Comparison of ENCODE assay signal across 1 cellular context in the genomic region with DNA sequence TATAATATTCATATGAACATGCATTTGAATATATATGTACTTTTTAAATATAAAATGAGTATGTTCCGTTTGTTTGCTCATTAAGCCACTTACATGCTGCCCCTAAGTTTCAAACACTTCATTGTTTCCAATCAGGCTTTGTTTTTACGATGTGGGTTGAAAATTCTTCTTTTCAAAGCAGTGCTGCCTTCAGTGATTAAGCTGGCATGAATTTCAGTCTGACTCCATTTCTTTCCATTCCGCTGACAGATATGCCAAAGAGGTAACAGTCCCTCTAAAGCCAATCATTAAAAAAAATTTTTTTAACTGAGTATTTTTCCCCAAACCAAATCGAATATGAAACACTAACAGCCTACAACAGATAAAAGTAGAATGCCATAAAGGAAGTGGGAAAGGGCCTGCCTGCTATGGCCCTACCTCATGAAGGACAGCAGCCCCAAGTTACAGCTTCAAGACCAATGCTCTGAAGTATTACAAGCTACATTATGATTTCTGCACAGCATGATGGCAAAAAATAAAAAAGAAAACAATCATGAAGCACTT.
TF ChIP-seq lines count a peak whose summit lies in the region.

No MANE protein-coding gene starts in this region.

TF ChIP-seq in GM23338, 12 proteins besides CTCF, POLR2A, EP300 and RAD21:
- TF ChIP-seq ZNF114 (CRISPR knock-in tag; IDR thresholded peaks at IDR 0.05) (no peak), EZH2phosphoT487 (IDR thresholded peaks at IDR 0.05; ENCODE audit: unreplicated experiment) (no peak), JUNB (IDR thresholded peaks at IDR 0.05; ENCODE audit: unreplicated experiment) (no peak), ZNF331 (CRISPR knock-in tag; IDR thresholded peaks at IDR 0.05; ENCODE audit: low read depth) (no peak), EZH2 (IDR thresholded peaks at IDR 0.05; ENCODE audit: low read depth, unreplicated experiment) (no peak), CREB1 (CRISPR knock-in tag; IDR thresholded peaks at IDR 0.05; ENCODE audit: low read depth) (no peak), STAT1 (IDR thresholded peaks at IDR 0.05; ENCODE audit: unreplicated experiment) (no peak), POLR2AphosphoS5 (IDR thresholded peaks at IDR 0.05; ENCODE audit: low read depth) (no peak), NANOG (IDR thresholded peaks at IDR 0.05; ENCODE audit: borderline replicate concordance) (no peak)
- TF ChIP-seq, protein P1, sequence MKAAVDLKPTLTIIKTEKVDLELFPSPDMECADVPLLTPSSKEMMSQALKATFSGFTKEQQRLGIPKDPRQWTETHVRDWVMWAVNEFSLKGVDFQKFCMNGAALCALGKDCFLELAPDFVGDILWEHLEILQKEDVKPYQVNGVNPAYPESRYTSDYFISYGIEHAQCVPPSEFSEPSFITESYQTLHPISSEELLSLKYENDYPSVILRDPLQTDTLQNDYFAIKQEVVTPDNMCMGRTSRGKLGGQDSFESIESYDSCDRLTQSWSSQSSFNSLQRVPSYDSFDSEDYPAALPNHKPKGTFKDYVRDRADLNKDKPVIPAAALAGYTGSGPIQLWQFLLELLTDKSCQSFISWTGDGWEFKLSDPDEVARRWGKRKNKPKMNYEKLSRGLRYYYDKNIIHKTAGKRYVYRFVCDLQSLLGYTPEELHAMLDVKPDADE (IDR thresholded peaks at IDR 0.05), result no peak
- TF ChIP-seq, protein P2, sequence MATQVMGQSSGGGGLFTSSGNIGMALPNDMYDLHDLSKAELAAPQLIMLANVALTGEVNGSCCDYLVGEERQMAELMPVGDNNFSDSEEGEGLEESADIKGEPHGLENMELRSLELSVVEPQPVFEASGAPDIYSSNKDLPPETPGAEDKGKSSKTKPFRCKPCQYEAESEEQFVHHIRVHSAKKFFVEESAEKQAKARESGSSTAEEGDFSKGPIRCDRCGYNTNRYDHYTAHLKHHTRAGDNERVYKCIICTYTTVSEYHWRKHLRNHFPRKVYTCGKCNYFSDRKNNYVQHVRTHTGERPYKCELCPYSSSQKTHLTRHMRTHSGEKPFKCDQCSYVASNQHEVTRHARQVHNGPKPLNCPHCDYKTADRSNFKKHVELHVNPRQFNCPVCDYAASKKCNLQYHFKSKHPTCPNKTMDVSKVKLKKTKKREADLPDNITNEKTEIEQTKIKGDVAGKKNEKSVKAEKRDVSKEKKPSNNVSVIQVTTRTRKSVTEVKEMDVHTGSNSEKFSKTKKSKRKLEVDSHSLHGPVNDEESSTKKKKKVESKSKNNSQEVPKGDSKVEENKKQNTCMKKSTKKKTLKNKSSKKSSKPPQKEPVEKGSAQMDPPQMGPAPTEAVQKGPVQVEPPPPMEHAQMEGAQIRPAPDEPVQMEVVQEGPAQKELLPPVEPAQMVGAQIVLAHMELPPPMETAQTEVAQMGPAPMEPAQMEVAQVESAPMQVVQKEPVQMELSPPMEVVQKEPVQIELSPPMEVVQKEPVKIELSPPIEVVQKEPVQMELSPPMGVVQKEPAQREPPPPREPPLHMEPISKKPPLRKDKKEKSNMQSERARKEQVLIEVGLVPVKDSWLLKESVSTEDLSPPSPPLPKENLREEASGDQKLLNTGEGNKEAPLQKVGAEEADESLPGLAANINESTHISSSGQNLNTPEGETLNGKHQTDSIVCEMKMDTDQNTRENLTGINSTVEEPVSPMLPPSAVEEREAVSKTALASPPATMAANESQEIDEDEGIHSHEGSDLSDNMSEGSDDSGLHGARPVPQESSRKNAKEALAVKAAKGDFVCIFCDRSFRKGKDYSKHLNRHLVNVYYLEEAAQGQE (IDR thresholded peaks at IDR 0.05; ENCODE audit: unreplicated experiment), result no peak
- TF ChIP-seq, protein P3, sequence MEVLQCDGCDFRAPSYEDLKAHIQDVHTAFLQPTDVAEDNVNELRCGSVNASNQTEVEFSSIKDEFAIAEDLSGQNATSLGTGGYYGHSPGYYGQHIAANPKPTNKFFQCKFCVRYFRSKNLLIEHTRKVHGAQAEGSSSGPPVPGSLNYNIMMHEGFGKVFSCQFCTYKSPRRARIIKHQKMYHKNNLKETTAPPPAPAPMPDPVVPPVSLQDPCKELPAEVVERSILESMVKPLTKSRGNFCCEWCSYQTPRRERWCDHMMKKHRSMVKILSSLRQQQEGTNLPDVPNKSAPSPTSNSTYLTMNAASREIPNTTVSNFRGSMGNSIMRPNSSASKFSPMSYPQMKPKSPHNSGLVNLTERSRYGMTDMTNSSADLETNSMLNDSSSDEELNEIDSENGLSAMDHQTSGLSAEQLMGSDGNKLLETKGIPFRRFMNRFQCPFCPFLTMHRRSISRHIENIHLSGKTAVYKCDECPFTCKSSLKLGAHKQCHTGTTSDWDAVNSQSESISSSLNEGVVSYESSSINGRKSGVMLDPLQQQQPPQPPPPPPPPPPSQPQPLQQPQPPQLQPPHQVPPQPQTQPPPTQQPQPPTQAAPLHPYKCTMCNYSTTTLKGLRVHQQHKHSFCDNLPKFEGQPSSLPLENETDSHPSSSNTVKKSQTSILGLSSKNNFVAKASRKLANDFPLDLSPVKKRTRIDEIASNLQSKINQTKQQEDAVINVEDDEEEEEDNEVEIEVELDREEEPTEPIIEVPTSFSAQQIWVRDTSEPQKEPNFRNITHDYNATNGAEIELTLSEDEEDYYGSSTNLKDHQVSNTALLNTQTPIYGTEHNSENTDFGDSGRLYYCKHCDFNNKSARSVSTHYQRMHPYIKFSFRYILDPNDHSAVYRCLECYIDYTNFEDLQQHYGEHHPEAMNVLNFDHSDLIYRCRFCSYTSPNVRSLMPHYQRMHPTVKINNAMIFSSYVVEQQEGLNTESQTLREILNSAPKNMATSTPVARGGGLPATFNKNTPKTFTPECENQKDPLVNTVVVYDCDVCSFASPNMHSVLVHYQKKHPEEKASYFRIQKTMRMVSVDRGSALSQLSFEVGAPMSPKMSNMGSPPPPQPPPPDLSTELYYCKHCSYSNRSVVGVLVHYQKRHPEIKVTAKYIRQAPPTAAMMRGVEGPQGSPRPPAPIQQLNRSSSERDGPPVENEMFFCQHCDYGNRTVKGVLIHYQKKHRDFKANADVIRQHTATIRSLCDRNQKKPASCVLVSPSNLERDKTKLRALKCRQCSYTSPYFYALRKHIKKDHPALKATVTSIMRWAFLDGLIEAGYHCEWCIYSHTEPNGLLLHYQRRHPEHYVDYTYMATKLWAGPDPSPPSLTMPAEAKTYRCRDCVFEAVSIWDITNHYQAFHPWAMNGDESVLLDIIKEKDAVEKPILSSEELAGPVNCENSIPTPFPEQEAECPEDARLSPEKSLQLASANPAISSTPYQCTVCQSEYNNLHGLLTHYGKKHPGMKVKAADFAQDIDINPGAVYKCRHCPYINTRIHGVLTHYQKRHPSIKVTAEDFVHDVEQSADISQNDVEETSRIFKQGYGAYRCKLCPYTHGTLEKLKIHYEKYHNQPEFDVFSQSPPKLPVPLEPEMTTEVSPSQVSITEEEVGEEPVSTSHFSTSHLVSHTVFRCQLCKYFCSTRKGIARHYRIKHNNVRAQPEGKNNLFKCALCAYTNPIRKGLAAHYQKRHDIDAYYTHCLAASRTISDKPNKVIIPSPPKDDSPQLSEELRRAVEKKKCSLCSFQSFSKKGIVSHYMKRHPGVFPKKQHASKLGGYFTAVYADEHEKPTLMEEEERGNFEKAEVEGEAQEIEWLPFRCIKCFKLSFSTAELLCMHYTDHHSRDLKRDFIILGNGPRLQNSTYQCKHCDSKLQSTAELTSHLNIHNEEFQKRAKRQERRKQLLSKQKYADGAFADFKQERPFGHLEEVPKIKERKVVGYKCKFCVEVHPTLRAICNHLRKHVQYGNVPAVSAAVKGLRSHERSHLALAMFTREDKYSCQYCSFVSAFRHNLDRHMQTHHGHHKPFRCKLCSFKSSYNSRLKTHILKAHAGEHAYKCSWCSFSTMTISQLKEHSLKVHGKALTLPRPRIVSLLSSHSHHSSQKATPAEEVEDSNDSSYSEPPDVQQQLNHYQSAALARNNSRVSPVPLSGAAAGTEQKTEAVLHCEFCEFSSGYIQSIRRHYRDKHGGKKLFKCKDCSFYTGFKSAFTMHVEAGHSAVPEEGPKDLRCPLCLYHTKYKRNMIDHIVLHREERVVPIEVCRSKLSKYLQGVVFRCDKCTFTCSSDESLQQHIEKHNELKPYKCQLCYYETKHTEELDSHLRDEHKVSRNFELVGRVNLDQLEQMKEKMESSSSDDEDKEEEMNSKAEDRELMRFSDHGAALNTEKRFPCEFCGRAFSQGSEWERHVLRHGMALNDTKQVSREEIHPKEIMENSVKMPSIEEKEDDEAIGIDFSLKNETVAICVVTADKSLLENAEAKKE (CRISPR knock-in tag; IDR thresholded peaks at IDR 0.05), result no peak
TF ChIP-seq in GM23338: peak in this region for 0.
